Comparison of ENCODE assay signal across 8 cellular contexts in the genomic region with DNA sequence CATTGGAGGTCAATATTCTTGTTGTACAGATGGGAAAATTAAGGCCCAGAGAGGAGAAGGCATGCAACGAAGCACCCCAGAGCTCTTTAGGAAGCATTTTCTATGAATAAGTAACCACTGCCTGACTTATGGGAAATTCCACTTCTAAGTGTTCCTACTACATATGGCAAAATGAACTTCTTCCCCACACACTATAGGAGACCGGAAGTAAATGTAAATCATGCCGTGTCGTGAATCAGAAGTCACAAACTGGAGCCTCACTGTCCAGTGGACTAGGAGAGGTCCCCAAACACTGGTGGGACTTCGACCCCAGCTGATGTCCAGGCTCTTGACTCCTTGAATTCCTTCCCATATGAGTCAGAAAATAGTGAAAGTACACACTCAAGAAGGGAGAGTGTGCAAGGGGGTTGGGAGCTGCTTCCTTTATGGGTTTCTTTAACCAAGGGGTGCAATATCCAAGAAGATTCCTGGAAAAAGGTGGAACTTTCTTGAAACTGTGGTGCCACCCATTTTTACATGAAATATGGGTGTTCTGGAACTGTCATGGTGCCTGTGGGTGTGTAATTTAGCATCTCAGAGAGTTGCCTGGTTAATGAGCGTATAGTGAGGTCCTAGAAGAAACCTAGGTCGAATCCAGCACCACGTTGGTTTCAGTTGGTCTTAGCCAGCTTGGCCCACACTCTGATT. TPM values are rescaled to one million over a fixed set of nuclear protein-coding genes. Genes with fewer than 3 reads are reported as not detected.
A peak's percentile ranks its signal among the peaks of the same experiment; 100 is the strongest.
DNase-seq lines count a peak whose midpoint lies in the region; ATAC-seq and TF ChIP-seq lines count a peak whose summit lies in the region.

No MANE protein-coding gene starts in this region.

- peak overlapping the region; percentile 37 for H3K4me3 Mint-ChIP-seq in activated CD4-positive, alpha-beta T cell treated with anti-CD3 and anti-CD28 coated beads, Interleukin-2, amount 10 ng/mL, durations not matched to agents 24 days and 14 days

- no peaks in the 10 kb centered on the region for H3K79me2 ChIP-seq in mammary epithelial cell (ENCODE audit: insufficient read depth, low read length)

- H3K27ac ChIP-seq in thyroid gland (peak overlapping the region; percentile 93 to 97 (median 96)), mammary epithelial cell (ENCODE audit: insufficient read depth, low read depth, low read length) (no peak overlapping the region)

- intact Hi-C loops in activated CD4-positive, alpha-beta T cell treated with anti-CD3 and anti-CD28 coated beads, Interleukin-2, amount 10 ng/mL, durations not matched to agents 24 days and 14 days (cut with micrococcal nuclease), result no loop called here
- intact Hi-C loops in thyroid gland (cut with DNase I) (no loop called here), mammary epithelial cell (cut with micrococcal nuclease) (no loop called here)

- no peaks in the 10 kb centered on the region for H3K9me3 ChIP-seq in thyroid gland
- H3K9me3 ChIP-seq in mammary epithelial cell (replicated peaks; ENCODE audit: insufficient read depth, low read length), result no peaks in the 10 kb centered on the region

- H3K36me3 ChIP-seq in thyroid gland (peaks cover 15 to 16% of the 10 kb centered on the region in 2 donors), mammary epithelial cell (ENCODE audit: insufficient read depth, low read length) (no peaks in the 10 kb centered on the region)

- BruUV-seq in mammary epithelial cell (replicated peaks; lab: Mats Ljungman, UMichigan), result no TSS peak

- no peaks in the 10 kb centered on the region for H4K20me1 ChIP-seq in mammary epithelial cell (ENCODE audit: insufficient read depth, low read length)

- no peaks in the 10 kb centered on the region for H3K27me3 Mint-ChIP-seq in activated CD4-positive, alpha-beta T cell treated with anti-CD3 and anti-CD28 coated beads, Interleukin-2, amount 10 ng/mL, durations not matched to agents 24 days and 14 days

- no peaks in the 10 kb centered on the region for H3K9me3 Mint-ChIP-seq in activated CD4-positive, alpha-beta T cell treated with anti-CD3 and anti-CD28 coated beads, Interleukin-2, amount 10 ng/mL, durations not matched to agents 24 days and 14 days

- peak; percentile 29 for ATAC-seq in HG03442 (IDR thresholded peaks at IDR 0.05; ENCODE audit: unreplicated experiment)

- H3K4me1 ChIP-seq in thyroid gland (peaks cover 85 to 89% of the 10 kb centered on the region in 2 donors), mammary epithelial cell (ENCODE audit: insufficient read depth, low read length) (peaks cover 6% of the 10 kb centered on the region)

- H3K36me3 Mint-ChIP-seq in activated CD4-positive, alpha-beta T cell treated with anti-CD3 and anti-CD28 coated beads, Interleukin-2, amount 10 ng/mL, durations not matched to agents 24 days and 14 days (ENCODE audit: low read depth), result no peaks in the 10 kb centered on the region

- H3K4me2 ChIP-seq in mammary epithelial cell (ENCODE audit: insufficient read depth, low read depth, low read length), result no peak overlapping the region

- peaks cover 36% of the 10 kb centered on the region for H3K4me1 Mint-ChIP-seq in activated CD4-positive, alpha-beta T cell treated with anti-CD3 and anti-CD28 coated beads, Interleukin-2, amount 10 ng/mL, durations not matched to agents 24 days and 14 days

- H2AFZ ChIP-seq in mammary epithelial cell (ENCODE audit: low read depth, low read length), result no peak overlapping the region

- CTCF ChIA-PET in mammary epithelial cell (lab: Charles Lee; ENCODE audit: low non-redundant PET), result no interaction called here

- in situ Hi-C loops in mammary epithelial cell (cut with MboI; ENCODE audit: low sequenced_read_pairs in 2 of 2), result no loop called here

- no peak for TF ChIP-seq POLR2A in thyroid gland (IDR thresholded peaks at IDR 0.05)

- DNase-seq in activated CD4-positive, alpha-beta T cell treated with anti-CD3 and anti-CD28 coated beads, Interleukin-2, amount 10 ng/mL, durations not matched to agents 24 days and 14 days, result no peak
- no peak for DNase-seq in activated CD4-positive, alpha-beta T cell treated with anti-CD3 and anti-CD28 coated beads for 4 hours
- peak; percentile 42 for DNase-seq in glomerular visceral epithelial cell (ENCODE audit: extremely low spot score)
- peak in 1 of 2 donors; percentile 14 for DNase-seq in thyroid gland
- no peak for DNase-seq in mammary epithelial cell
- no peak for DNase-seq in stimulated activated CD4-positive, alpha-beta T cell treated with anti-CD3 and anti-CD28 coated beads, Interleukin-2, amount 100 ng/mL, for 48 hours
- no peak for DNase-seq in NK-92 (lab: John Stamatoyannopoulos, UW; ENCODE audit: unreplicated experiment)

- no peak overlapping the region for H3K4me3 ChIP-seq in thyroid gland (replicated peaks in 1 of 3)
- H3K4me3 ChIP-seq in mammary epithelial cell (replicated peaks in 1 of 3; ENCODE audit: insufficient read depth in 1 of 3, low read depth in 2 of 3, low read length in 3 of 3), result no peak overlapping the region

- H3K27ac Mint-ChIP-seq in activated CD4-positive, alpha-beta T cell treated with anti-CD3 and anti-CD28 coated beads, Interleukin-2, amount 10 ng/mL, durations not matched to agents 24 days and 14 days, result peak overlapping the region; percentile 65

- WGBS in thyroid gland, 2 donors, result 79 to 80% methylated on average over 8 of the region's 8 CpGs
- WGBS in mammary epithelial cell (ENCODE audit: low coverage, missing lambda C conversion rate), result 83% methylated on average over 8 of the region's 8 CpGs

- dilution Hi-C loops in mammary epithelial cell (cut with HindIII; ENCODE audit: low sequenced_read_pairs), result loop anchor here (5.0 kb wide), 1 partner anchor 54 kb away; the partner anchor contains the start of gene TMEM72

- TF ChIP-seq CTCF in thyroid gland (IDR thresholded peaks at IDR 0.05) (no peak), mammary epithelial cell (conservative IDR thresholded peaks at IDR 0.05 in 1 of 2, IDR thresholded peaks at IDR 0.05 in 1 of 2; ENCODE audit: extremely low read depth in 1 of 2, insufficient read depth in 1 of 2, low read depth in 1 of 2, low read length in 2 of 2) (no peak)

- no peaks in the 10 kb centered on the region for H3K27me3 ChIP-seq in thyroid gland
- no peaks in the 10 kb centered on the region for H3K27me3 ChIP-seq in mammary epithelial cell (ENCODE audit: insufficient read depth, low read length)

- H3K9ac ChIP-seq in mammary epithelial cell (ENCODE audit: insufficient read depth, low read length), result no peak overlapping the region

RNA-seq across cellular contexts. Expression of gene RASSF4, which starts 6.7 kb away (rescaled TPM):
- total RNA-seq in activated CD4-positive, alpha-beta T cell treated with anti-CD3 and anti-CD28 coated beads, Interleukin-2, amount 10 ng/mL, durations not matched to agents 24 days and 14 days, result 1.3 and 1.5 TPM in 2 replicates
- 100 to 1,000 TPM; 175 to 226 (median 203) TPM for total RNA-seq in thyroid gland
- 1 to 10 TPM; 1.4 to 4.0 TPM for total RNA-seq in mammary epithelial cell
- polyA plus RNA-seq in mammary epithelial cell, result 3.4 TPM
- 8.9 TPM for polyA minus RNA-seq in mammary epithelial cell

RNA-seq across cellular contexts. Expression of gene DEPP1, which starts 12.3 kb away (rescaled TPM):
- 3.3 and 4.3 TPM in 2 replicates for total RNA-seq in activated CD4-positive, alpha-beta T cell treated with anti-CD3 and anti-CD28 coated beads, Interleukin-2, amount 10 ng/mL, durations not matched to agents 24 days and 14 days
- total RNA-seq in thyroid gland, result 100 to 1,000 TPM in 2 of 4 donors, 10 to 100 TPM in 2; 45.1 to 518 (median 182) TPM
- total RNA-seq in mammary epithelial cell, result 10 to 100 TPM; 25.0 to 45.6 TPM
- 139 TPM for polyA plus RNA-seq in mammary epithelial cell
- polyA minus RNA-seq in mammary epithelial cell, result 230 TPM

RNA-seq across cellular contexts. Expression of gene ZNF22, which starts 34.5 kb away (rescaled TPM):
- total RNA-seq in activated CD4-positive, alpha-beta T cell treated with anti-CD3 and anti-CD28 coated beads, Interleukin-2, amount 10 ng/mL, durations not matched to agents 24 days and 14 days, result 26.0 and 26.7 TPM in 2 replicates
- 10 to 100 TPM; 28.5 to 40.3 (median 33.1) TPM for total RNA-seq in thyroid gland
- total RNA-seq in mammary epithelial cell, result 1 to 10 TPM; 7.2 to 7.7 TPM
- polyA plus RNA-seq in mammary epithelial cell, result 2.7 TPM
- polyA minus RNA-seq in mammary epithelial cell, result 1.9 TPM

RNA-seq across cellular contexts. Expression of gene TMEM72, which starts 55.1 kb away (rescaled TPM):
- total RNA-seq in activated CD4-positive, alpha-beta T cell treated with anti-CD3 and anti-CD28 coated beads, Interleukin-2, amount 10 ng/mL, durations not matched to agents 24 days and 14 days, result not detected in 2 replicates
- total RNA-seq in thyroid gland (not detected), mammary epithelial cell (not detected)
- polyA plus RNA-seq in mammary epithelial cell, result not detected
- not detected for polyA minus RNA-seq in mammary epithelial cell

Comparison
In these comparisons a context has a peak if more than half of its experiments do, and no peak if none do; other contexts are left out.
1. RNA of gene RASSF4, which starts 6.7 kb away (total RNA-seq): 175 to 226 TPM in thyroid gland; 1.4 to 4.0 TPM in mammary epithelial cell and 1.3 to 1.5 TPM in activated CD4-positive, alpha-beta T cell treated with anti-CD3 and anti-CD28 coated beads, Interleukin-2, amount 10 ng/mL, durations not matched to agents 24 days and 14 days; every median in the first group is over 10 times any median in the second.